14 cellular contexts compared by ENCODE assay signal in the genomic region with DNA sequence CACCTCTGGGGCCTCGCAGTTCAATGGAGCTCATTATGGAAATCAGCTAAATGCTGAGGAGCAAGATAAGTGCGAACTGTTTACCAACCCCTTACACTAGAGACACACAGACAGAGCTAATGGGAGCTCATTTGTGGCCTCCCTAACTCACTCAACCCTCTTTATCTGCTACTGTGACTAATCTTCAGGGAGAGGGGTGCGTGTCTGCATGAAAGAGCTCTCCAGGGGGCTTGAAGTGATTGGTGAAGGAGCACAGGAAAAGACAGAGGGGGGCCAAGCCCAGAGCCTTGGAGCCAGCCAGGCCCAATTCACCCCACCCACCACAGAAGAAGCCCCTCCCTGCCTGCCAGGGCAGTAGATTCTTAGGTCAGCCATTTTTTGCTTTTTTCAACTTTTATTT.
"Had no signal": no experiment of that assay in that cellular context is flagged by ENCODE, and none has a peak within 500 bp of the region (broad histone marks: within the 10 kb centered on the region; RNA-seq: fewer than 3 reads in every experiment).

No MANE protein-coding gene starts in this region.

- H3K4me3 ChIP-seq: ascending aorta, cardiac muscle cell, heart left ventricle, stomach, thoracic aorta had no signal

- H3K4me1 ChIP-seq: foreskin keratinocyte, heart left ventricle had no signal

- H3K27ac Mint-ChIP-seq: activated CD4-positive, alpha-beta memory T cell treated with anti-CD3 and anti-CD28 coated beads, Interleukin-2, amount 10 ng/mL, durations not matched to agents 7 days and 5 days; activated naive CD8-positive, alpha-beta T cell treated with anti-CD3 and anti-CD28 coated beads, Interleukin-2, amount 50 U/mL, for 24 hours; mesothelial cell of epicardium; T-helper 17 cell had no signal

- H3K9me3 ChIP-seq: ascending aorta, heart left ventricle, stomach, thoracic aorta had no signal

- H3K36me3 ChIP-seq: ascending aorta, cardiac muscle cell, heart left ventricle, stomach, thoracic aorta had no signal

- H3K27ac ChIP-seq: ascending aorta, cardiac muscle cell, foreskin keratinocyte, heart left ventricle, stomach, thoracic aorta had no signal

- DNase-seq: activated CD4-positive, alpha-beta memory T cell treated with anti-CD3 and anti-CD28 coated beads, Interleukin-2, amount 10 ng/mL, durations not matched to agents 7 days and 5 days; activated CD4-positive, alpha-beta T cell treated with anti-CD3 and anti-CD28 coated beads for 1 hour; activated naive CD4-positive, alpha-beta T cell; activated naive CD8-positive, alpha-beta T cell treated with anti-CD3 and anti-CD28 coated beads, Interleukin-2, amount 50 U/mL, for 24 hours; activated T-cell treated with anti-CD3 and anti-CD28 coated beads, Interleukin-2, amount 50 U/mL, for 48 hours; foreskin keratinocyte; heart left ventricle; stimulated activated CD4-positive, alpha-beta T cell treated with anti-CD3 and anti-CD28 coated beads, Interleukin-4, amount 100 ng/mL, for 4 hours; stomach; T-helper 17 cell had no signal

- H3K4me1 Mint-ChIP-seq: activated CD4-positive, alpha-beta memory T cell treated with anti-CD3 and anti-CD28 coated beads, Interleukin-2, amount 10 ng/mL, durations not matched to agents 7 days and 5 days; activated naive CD8-positive, alpha-beta T cell treated with anti-CD3 and anti-CD28 coated beads, Interleukin-2, amount 50 U/mL, for 24 hours; T-helper 17 cell had no signal

- H3K4me3 Mint-ChIP-seq: activated CD4-positive, alpha-beta memory T cell treated with anti-CD3 and anti-CD28 coated beads, Interleukin-2, amount 10 ng/mL, durations not matched to agents 7 days and 5 days; activated naive CD8-positive, alpha-beta T cell treated with anti-CD3 and anti-CD28 coated beads, Interleukin-2, amount 50 U/mL, for 24 hours; mesothelial cell of epicardium; T-helper 17 cell had no signal

- ATAC-seq: activated naive CD8-positive, alpha-beta T cell treated with anti-CD3 and anti-CD28 coated beads, Interleukin-2, amount 50 U/mL, for 24 hours; foreskin keratinocyte; heart left ventricle; T-helper 17 cell had no signal

- H3K27me3 ChIP-seq: ascending aorta, cardiac muscle cell, foreskin keratinocyte, heart left ventricle, stomach had no signal

- H3K9me3 Mint-ChIP-seq: activated naive CD8-positive, alpha-beta T cell treated with anti-CD3 and anti-CD28 coated beads, Interleukin-2, amount 50 U/mL, for 24 hours; mesothelial cell of epicardium had no signal

- H3K36me3 Mint-ChIP-seq: mesothelial cell of epicardium had no signal

- H3K27me3 Mint-ChIP-seq: activated CD4-positive, alpha-beta memory T cell treated with anti-CD3 and anti-CD28 coated beads, Interleukin-2, amount 10 ng/mL, durations not matched to agents 7 days and 5 days; T-helper 17 cell had no signal
